1 cellular context compared by ENCODE assay signal in the genomic region with DNA sequence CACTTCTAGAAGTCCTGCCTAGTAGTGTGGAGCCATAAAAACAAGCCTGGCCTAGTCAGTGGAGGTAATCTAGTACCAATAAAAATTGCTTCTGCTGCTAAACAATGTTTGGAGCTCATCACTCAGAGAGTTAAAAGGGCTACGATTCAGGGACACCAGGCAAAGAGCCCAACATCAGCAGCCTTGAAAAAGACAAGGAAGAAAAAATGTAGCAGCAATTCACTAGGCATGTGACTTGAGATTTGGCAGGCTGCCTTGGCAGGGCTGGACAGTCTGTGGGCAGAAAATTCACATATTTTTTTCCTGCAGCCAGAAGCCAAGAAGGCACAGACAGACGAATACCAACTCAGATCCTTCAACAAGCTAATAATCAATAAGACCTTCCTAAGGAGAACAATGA.
TF ChIP-seq lines count a peak whose summit lies in the region.

No MANE protein-coding gene starts in this region.

TF ChIP-seq in HepG2, 621 proteins besides CTCF, POLR2A, EP300 and RAD21 (continued from another document):
- TF ChIP-seq, protein P1, sequence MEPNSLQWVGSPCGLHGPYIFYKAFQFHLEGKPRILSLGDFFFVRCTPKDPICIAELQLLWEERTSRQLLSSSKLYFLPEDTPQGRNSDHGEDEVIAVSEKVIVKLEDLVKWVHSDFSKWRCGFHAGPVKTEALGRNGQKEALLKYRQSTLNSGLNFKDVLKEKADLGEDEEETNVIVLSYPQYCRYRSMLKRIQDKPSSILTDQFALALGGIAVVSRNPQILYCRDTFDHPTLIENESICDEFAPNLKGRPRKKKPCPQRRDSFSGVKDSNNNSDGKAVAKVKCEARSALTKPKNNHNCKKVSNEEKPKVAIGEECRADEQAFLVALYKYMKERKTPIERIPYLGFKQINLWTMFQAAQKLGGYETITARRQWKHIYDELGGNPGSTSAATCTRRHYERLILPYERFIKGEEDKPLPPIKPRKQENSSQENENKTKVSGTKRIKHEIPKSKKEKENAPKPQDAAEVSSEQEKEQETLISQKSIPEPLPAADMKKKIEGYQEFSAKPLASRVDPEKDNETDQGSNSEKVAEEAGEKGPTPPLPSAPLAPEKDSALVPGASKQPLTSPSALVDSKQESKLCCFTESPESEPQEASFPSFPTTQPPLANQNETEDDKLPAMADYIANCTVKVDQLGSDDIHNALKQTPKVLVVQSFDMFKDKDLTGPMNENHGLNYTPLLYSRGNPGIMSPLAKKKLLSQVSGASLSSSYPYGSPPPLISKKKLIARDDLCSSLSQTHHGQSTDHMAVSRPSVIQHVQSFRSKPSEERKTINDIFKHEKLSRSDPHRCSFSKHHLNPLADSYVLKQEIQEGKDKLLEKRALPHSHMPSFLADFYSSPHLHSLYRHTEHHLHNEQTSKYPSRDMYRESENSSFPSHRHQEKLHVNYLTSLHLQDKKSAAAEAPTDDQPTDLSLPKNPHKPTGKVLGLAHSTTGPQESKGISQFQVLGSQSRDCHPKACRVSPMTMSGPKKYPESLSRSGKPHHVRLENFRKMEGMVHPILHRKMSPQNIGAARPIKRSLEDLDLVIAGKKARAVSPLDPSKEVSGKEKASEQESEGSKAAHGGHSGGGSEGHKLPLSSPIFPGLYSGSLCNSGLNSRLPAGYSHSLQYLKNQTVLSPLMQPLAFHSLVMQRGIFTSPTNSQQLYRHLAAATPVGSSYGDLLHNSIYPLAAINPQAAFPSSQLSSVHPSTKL (CRISPR knock-in tag; IDR thresholded peaks at IDR 0.05) = no peak
- TF ChIP-seq, protein P2, sequence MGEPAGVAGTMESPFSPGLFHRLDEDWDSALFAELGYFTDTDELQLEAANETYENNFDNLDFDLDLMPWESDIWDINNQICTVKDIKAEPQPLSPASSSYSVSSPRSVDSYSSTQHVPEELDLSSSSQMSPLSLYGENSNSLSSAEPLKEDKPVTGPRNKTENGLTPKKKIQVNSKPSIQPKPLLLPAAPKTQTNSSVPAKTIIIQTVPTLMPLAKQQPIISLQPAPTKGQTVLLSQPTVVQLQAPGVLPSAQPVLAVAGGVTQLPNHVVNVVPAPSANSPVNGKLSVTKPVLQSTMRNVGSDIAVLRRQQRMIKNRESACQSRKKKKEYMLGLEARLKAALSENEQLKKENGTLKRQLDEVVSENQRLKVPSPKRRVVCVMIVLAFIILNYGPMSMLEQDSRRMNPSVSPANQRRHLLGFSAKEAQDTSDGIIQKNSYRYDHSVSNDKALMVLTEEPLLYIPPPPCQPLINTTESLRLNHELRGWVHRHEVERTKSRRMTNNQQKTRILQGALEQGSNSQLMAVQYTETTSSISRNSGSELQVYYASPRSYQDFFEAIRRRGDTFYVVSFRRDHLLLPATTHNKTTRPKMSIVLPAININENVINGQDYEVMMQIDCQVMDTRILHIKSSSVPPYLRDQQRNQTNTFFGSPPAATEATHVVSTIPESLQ (CRISPR knock-in tag; conservative IDR thresholded peaks at IDR 0.05) = no peak
- TF ChIP-seq, protein P3, sequence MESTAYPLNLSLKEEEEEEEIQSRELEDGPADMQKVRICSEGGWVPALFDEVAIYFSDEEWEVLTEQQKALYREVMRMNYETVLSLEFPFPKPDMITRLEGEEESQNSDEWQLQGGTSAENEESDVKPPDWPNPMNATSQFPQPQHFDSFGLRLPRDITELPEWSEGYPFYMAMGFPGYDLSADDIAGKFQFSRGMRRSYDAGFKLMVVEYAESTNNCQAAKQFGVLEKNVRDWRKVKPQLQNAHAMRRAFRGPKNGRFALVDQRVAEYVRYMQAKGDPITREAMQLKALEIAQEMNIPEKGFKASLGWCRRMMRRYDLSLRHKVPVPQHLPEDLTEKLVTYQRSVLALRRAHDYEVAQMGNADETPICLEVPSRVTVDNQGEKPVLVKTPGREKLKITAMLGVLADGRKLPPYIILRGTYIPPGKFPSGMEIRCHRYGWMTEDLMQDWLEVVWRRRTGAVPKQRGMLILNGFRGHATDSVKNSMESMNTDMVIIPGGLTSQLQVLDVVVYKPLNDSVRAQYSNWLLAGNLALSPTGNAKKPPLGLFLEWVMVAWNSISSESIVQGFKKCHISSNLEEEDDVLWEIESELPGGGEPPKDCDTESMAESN (CRISPR knock-in tag; conservative IDR thresholded peaks at IDR 0.05) = no peak
- no peak for TF ChIP-seq KAT8 (CRISPR knock-in tag; IDR thresholded peaks at IDR 0.05)
- TF ChIP-seq ZSCAN22 (CRISPR knock-in tag; IDR thresholded peaks at IDR 0.05) = no peak
- TF ChIP-seq, protein P4, sequence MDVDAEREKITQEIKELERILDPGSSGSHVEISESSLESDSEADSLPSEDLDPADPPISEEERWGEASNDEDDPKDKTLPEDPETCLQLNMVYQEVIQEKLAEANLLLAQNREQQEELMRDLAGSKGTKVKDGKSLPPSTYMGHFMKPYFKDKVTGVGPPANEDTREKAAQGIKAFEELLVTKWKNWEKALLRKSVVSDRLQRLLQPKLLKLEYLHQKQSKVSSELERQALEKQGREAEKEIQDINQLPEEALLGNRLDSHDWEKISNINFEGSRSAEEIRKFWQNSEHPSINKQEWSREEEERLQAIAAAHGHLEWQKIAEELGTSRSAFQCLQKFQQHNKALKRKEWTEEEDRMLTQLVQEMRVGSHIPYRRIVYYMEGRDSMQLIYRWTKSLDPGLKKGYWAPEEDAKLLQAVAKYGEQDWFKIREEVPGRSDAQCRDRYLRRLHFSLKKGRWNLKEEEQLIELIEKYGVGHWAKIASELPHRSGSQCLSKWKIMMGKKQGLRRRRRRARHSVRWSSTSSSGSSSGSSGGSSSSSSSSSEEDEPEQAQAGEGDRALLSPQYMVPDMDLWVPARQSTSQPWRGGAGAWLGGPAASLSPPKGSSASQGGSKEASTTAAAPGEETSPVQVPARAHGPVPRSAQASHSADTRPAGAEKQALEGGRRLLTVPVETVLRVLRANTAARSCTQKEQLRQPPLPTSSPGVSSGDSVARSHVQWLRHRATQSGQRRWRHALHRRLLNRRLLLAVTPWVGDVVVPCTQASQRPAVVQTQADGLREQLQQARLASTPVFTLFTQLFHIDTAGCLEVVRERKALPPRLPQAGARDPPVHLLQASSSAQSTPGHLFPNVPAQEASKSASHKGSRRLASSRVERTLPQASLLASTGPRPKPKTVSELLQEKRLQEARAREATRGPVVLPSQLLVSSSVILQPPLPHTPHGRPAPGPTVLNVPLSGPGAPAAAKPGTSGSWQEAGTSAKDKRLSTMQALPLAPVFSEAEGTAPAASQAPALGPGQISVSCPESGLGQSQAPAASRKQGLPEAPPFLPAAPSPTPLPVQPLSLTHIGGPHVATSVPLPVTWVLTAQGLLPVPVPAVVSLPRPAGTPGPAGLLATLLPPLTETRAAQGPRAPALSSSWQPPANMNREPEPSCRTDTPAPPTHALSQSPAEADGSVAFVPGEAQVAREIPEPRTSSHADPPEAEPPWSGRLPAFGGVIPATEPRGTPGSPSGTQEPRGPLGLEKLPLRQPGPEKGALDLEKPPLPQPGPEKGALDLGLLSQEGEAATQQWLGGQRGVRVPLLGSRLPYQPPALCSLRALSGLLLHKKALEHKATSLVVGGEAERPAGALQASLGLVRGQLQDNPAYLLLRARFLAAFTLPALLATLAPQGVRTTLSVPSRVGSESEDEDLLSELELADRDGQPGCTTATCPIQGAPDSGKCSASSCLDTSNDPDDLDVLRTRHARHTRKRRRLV (CRISPR knock-in tag; IDR thresholded peaks at IDR 0.05) = no peak
- no peak for TF ChIP-seq ZFP90 (CRISPR knock-in tag; IDR thresholded peaks at IDR 0.05; ENCODE audit: borderline replicate concordance)
- no peak for TF ChIP-seq CBX1 (IDR thresholded peaks at IDR 0.05; ENCODE audit: low read depth)
- no peak for TF ChIP-seq NCOA1 (CRISPR knock-in tag; IDR thresholded peaks at IDR 0.05)
TF ChIP-seq in HepG2: peak in this region for 0.
